8 cellular contexts compared by ENCODE assay signal in genomic region chr15:66387176-66388056, GRCh38. TPM values are rescaled to one million over a fixed set of nuclear protein-coding genes. Genes with fewer than 3 reads are reported as not detected.
A peak's percentile ranks its signal among the peaks of the same experiment; 100 is the strongest.
DNase-seq lines count a peak whose midpoint lies in the region; ATAC-seq and TF ChIP-seq lines count a peak whose summit lies in the region.

No MANE protein-coding gene starts in this region.

- DNase-seq in A673 (ENCODE audit: low spot score) (peak; percentile 63), SK-N-SH (peak; percentile 67), cardiac muscle cell (ENCODE audit: low read depth in 1 of 2, low spot score in 1 of 2) (peak; percentile 65 to 70), posterior cingulate gyrus (peak; percentile 13 to 90 (median 32)), upper lobe of left lung (peak; percentile 58 to 77)
- peak; percentile 80 for DNase-seq in activated naive CD8-positive, alpha-beta T cell treated with anti-CD3 and anti-CD28 coated beads for 36 hours

- peaks cover 43% of the 10 kb centered on the region for H3K4me1 Mint-ChIP-seq in activated naive CD8-positive, alpha-beta T cell treated with anti-CD3 and anti-CD28 coated beads for 36 hours

- H3K27me3 ChIP-seq in A673 (replicated peaks; ENCODE audit: insufficient read depth, low read depth, low read length, poor library complexity) (no peaks in the 10 kb centered on the region), SK-N-SH (ENCODE audit: insufficient read depth) (no peaks in the 10 kb centered on the region), cardiac muscle cell (no peaks in the 10 kb centered on the region), upper lobe of left lung (no peaks in the 10 kb centered on the region)

- H3K4me1 ChIP-seq in A673 (ENCODE audit: insufficient read depth, low read length, poor library complexity, severe bottlenecking) (peaks cover 9% of the 10 kb centered on the region), SK-N-SH (ENCODE audit: control insufficient read depth in 1 of 2, insufficient read depth in 2 of 2, low read depth in 1 of 2, low read length in 1 of 2) (peaks cover 6 to 9% of the 10 kb centered on the region in 2 experiments; a peak in 3 of 4 replicates), cardiac muscle cell (ENCODE audit: low read depth) (peaks cover 7% of the 10 kb centered on the region), upper lobe of left lung (peaks cover 18 to 59% (median 37%) of the 10 kb centered on the region in 4 donors)

- H3F3A ChIP-seq in SK-N-SH (replicated peaks; ENCODE audit: insufficient read depth) = peaks cover 17% of the 10 kb centered on the region

- H3K9me3 ChIP-seq in A673 (ENCODE audit: low read depth, low read length, poor library complexity, severe bottlenecking) (no peaks in the 10 kb centered on the region), SK-N-SH (no peaks in the 10 kb centered on the region), cardiac muscle cell (ENCODE audit: low read depth) (no peaks in the 10 kb centered on the region), upper lobe of left lung (no peaks in the 10 kb centered on the region)

- peak; percentile 24 for ATAC-seq in GM18502 (IDR thresholded peaks at IDR 0.05; ENCODE audit: poor library complexity, unreplicated experiment)
- peak; percentile 23 for ATAC-seq in HG03432 (IDR thresholded peaks at IDR 0.05; ENCODE audit: unreplicated experiment)
- ATAC-seq in upper lobe of left lung (ENCODE audit: low FRiP score in 2 of 2) = peak; percentile 58 to 73

- CTCF ChIA-PET in A673 (lab: Charles Lee) = interaction anchor here (0.8 to 2.1 kb wide), 3 partner anchors 33 to 111 kb away, joined by 3 to 24 read pairs (median 6); partner anchors contain the start of gene SNAPC5
- CTCF ChIA-PET in SK-N-SH (lab: Yijun Ruan, JAX) = interaction anchor here (0.7 to 3.9 kb wide), 25 partner anchors 9 to 464 kb away, joined by 3 to 51 read pairs (median 3); partner anchors contain the start of genes SNAPC5 and TIPIN

- 0 out of 2 replicates have a peak, but pooled peaks have one; percentile 30 for TF ChIP-seq CTCF in A673 (conservative IDR thresholded peaks at IDR 0.05; ENCODE audit: low read depth, low read length)
- peak; percentile 55 for TF ChIP-seq CTCF in SK-N-SH (IDR thresholded peaks at IDR 0.05)
- peak; percentile 48 for TF ChIP-seq CTCF in cardiac muscle cell (IDR thresholded peaks at IDR 0.05; ENCODE audit: low read depth, low read length)
- peak in 3 of 6 experiments; percentile 13 to 27 (median 24) for TF ChIP-seq CTCF in upper lobe of left lung (IDR thresholded peaks at IDR 0.05)

- no TSS peak for BruUV-seq in A673 (replicated peaks; lab: Mats Ljungman, UMichigan)

- no peak for TF ChIP-seq EP300 in SK-N-SH (IDR thresholded peaks at IDR 0.05; ENCODE audit: borderline replicate concordance in 1 of 2, low read depth in 1 of 2, low read length in 1 of 2)
- TF ChIP-seq EP300 in upper lobe of left lung (IDR thresholded peaks at IDR 0.05) = no peak

- peak overlapping the region; percentile 85 for H3K4me2 ChIP-seq in SK-N-SH

- peak overlapping the region; percentile 79 for H3K9ac ChIP-seq in SK-N-SH

- peaks cover 27% of the 10 kb centered on the region for H4K20me1 ChIP-seq in SK-N-SH (ENCODE audit: insufficient read depth)

- H3K4me3 ChIP-seq in A673 (ENCODE audit: low read depth, low read length, poor library complexity, severe bottlenecking) (peak overlapping the region; percentile 99), SK-N-SH (ENCODE audit: low read depth in 2 of 2, low read length in 1 of 2) (peak overlapping the region; percentile 74 to 92), cardiac muscle cell (peak overlapping the region; percentile 94), upper lobe of left lung (peak overlapping the region; percentile 71 to 96 (median 89))

- peak overlapping the region; percentile 95 for H3K4me3 Mint-ChIP-seq in activated naive CD8-positive, alpha-beta T cell treated with anti-CD3 and anti-CD28 coated beads for 36 hours

- peak; percentile 40 for TF ChIP-seq RAD21 in SK-N-SH (IDR thresholded peaks at IDR 0.05; ENCODE audit: low read length)

- peak overlapping the region; percentile 86 for H2AFZ ChIP-seq in SK-N-SH (ENCODE audit: low read depth)

- no peaks in the 10 kb centered on the region for H3K9me2 ChIP-seq in SK-N-SH

- 2% methylated on average over 21 of the region's 61 CpGs for WGBS in SK-N-SH (ENCODE audit: low lambda C conversion rate)
- 0 to 2% methylated on average over 13 to 24 of the region's 61 CpGs for WGBS in upper lobe of left lung, 2 donors

- no peaks in the 10 kb centered on the region for H3K9me3 Mint-ChIP-seq in activated naive CD8-positive, alpha-beta T cell treated with anti-CD3 and anti-CD28 coated beads for 36 hours

- peaks cover 57% of the 10 kb centered on the region for H3K36me3 Mint-ChIP-seq in activated naive CD8-positive, alpha-beta T cell treated with anti-CD3 and anti-CD28 coated beads for 36 hours

- peaks cover 62% of the 10 kb centered on the region for H3K79me2 ChIP-seq in SK-N-SH (ENCODE audit: insufficient read depth)

- no peaks in the 10 kb centered on the region for H3K27me3 Mint-ChIP-seq in activated naive CD8-positive, alpha-beta T cell treated with anti-CD3 and anti-CD28 coated beads for 36 hours

- peak in 1 of 4 donors; percentile 4 for TF ChIP-seq POLR2A in upper lobe of left lung (IDR thresholded peaks at IDR 0.05)

- H3K27ac Mint-ChIP-seq in activated naive CD8-positive, alpha-beta T cell treated with anti-CD3 and anti-CD28 coated beads for 36 hours = peak overlapping the region; percentile 87

- intact Hi-C loops in A673 (cut with micrococcal nuclease; ENCODE audit: unreplicated experiment) = loop anchor here (2.0 kb wide), 1 partner anchor 109 kb away; the partner anchor contains the start of gene SNAPC5
- intact Hi-C loops in posterior cingulate gyrus (cut with DNase I) = no loop called here

- H3K27ac ChIP-seq in A673 (ENCODE audit: low read depth, low read length, poor library complexity, severe bottlenecking) = peak overlapping the region; percentile 87
- H3K27ac ChIP-seq in SK-N-SH (ENCODE audit: low read depth in 2 of 2, low read length in 1 of 2) = peak overlapping the region; percentile 74 to 78
- H3K27ac ChIP-seq in cardiac muscle cell = peak overlapping the region; percentile 92
- H3K27ac ChIP-seq in upper lobe of left lung = peak overlapping the region; percentile 94 to 96 (median 95)

- no peaks in the 10 kb centered on the region for H3K36me3 ChIP-seq in A673 (ENCODE audit: insufficient read depth, low read length, poor library complexity, severe bottlenecking)
- peaks cover 0 to 4% of the 10 kb centered on the region in 2 experiments for H3K36me3 ChIP-seq in SK-N-SH (replicated peaks in 1 of 2; ENCODE audit: control insufficient read depth in 1 of 2, insufficient read depth in 2 of 2, low read length in 1 of 2)
- H3K36me3 ChIP-seq in cardiac muscle cell = no peaks in the 10 kb centered on the region
- peaks cover 0 to 3% (median 0%) of the 10 kb centered on the region in 4 donors for H3K36me3 ChIP-seq in upper lobe of left lung

- POLR2A ChIA-PET in A673 (lab: Charles Lee; ENCODE audit: low non-redundant PET) (interaction anchor here (0.6 to 1.0 kb wide), 4 partner anchors 18 to 1667 kb away, joined by 3 to 16 read pairs (median 4); no protein-coding TSS in a partner anchor), SK-N-SH (lab: Yijun Ruan, JAX) (interaction anchor here (1.0 to 3.5 kb wide), 3 partner anchors 13 to 110 kb away, joined by 3 to 21 read pairs (median 3); partner anchors contain the start of gene SNAPC5)

TF ChIP-seq in SK-N-SH, 30 proteins besides CTCF, POLR2A, EP300 and RAD21:
- TF ChIP-seq TAF1 (IDR thresholded peaks at IDR 0.05; ENCODE audit: borderline replicate concordance, low read depth, low read length) (no peak), MXI1 (IDR thresholded peaks at IDR 0.05; ENCODE audit: low read depth, low read length) (peak; percentile 67), SIN3A (IDR thresholded peaks at IDR 0.05; ENCODE audit: borderline replicate concordance, low read depth, low read length) (peak; percentile 22; the same call in 1 of the 2 replicates)

RNA-seq across cellular contexts. Expression of gene MAP2K1, which starts 0.7 kb away (rescaled TPM):
- 53.4 and 56.8 TPM in 2 replicates for total RNA-seq in A673 (2021)
- 21.8 and 25.5 TPM in 2 replicates for polyA plus RNA-seq in SK-N-SH (2012; rRNA removed)
- 28.9 and 31.6 TPM in 2 replicates for polyA plus RNA-seq in SK-N-SH (2012; cell fraction: cytosol; rRNA removed)
- 18.6 and 23.6 TPM in 2 replicates for polyA plus RNA-seq in SK-N-SH (2012; cell fraction: nucleus; rRNA removed)
- 100 to 1,000 TPM; 103 to 108 TPM for total RNA-seq in activated naive CD8-positive, alpha-beta T cell treated with anti-CD3 and anti-CD28 coated beads for 36 hours
- 62.7 and 70.7 TPM in 2 replicates for total RNA-seq in cardiac muscle cell
- polyA plus RNA-seq in cardiac muscle cell = 96.5 and 97.0 TPM in 2 replicates
- 10 to 100 TPM; 38.5 to 80.3 (median 62.4) TPM for total RNA-seq in upper lobe of left lung

RNA-seq across cellular contexts. Expression of gene TIPIN, which starts 30.9 kb away (rescaled TPM):
- 37.7 and 42.1 TPM in 2 replicates for total RNA-seq in A673 (2021)
- 5.7 and 6.0 TPM in 2 replicates for polyA plus RNA-seq in SK-N-SH (2012; rRNA removed)
- 9.1 and 12.9 TPM in 2 replicates for polyA plus RNA-seq in SK-N-SH (2012; cell fraction: cytosol; rRNA removed)
- 2.7 and 4.6 TPM in 2 replicates for polyA plus RNA-seq in SK-N-SH (2012; cell fraction: nucleus; rRNA removed)
- total RNA-seq in activated naive CD8-positive, alpha-beta T cell treated with anti-CD3 and anti-CD28 coated beads for 36 hours = 10 to 100 TPM; 78.4 to 78.7 TPM
- total RNA-seq in cardiac muscle cell = 14.7 and 15.0 TPM in 2 replicates
- 17.1 and 23.6 TPM in 2 replicates for polyA plus RNA-seq in cardiac muscle cell
- 10 to 100 TPM in 1 of 6 donors, 1 to 10 TPM in 5; 1.2 to 10.8 (median 5.7) TPM for total RNA-seq in upper lobe of left lung

Comparison
In these comparisons a context has a peak if more than half of its experiments do, and no peak if none do; other contexts are left out.
1. Peak in every context shown above with its lines: DNase-seq, ATAC-seq, H3K4me3 ChIP-seq and H3K27ac ChIP-seq.